In genomic region chr22:41479671-41480396, GRCh38 we compare ENCODE assay signal across 11 cellular contexts. TPM values are rescaled to one million over a fixed set of nuclear protein-coding genes. Genes with fewer than 3 reads are reported as not detected.
DNase-seq lines count a peak whose midpoint lies in the region; ATAC-seq and TF ChIP-seq lines count a peak whose summit lies in the region.
"Had no signal": no experiment of that assay in that cellular context is flagged by ENCODE, and none has a peak within 500 bp of the region (broad histone marks: within the 10 kb centered on the region; RNA-seq: fewer than 3 reads in every experiment).

No MANE protein-coding gene starts in this region.

- no peak overlapping the region for H2AFZ ChIP-seq in SK-N-SH (ENCODE audit: low read depth)

- no peak overlapping the region for H2AK5ac ChIP-seq in mesendoderm (ENCODE audit: low read length)

- H3K36me3 Mint-ChIP-seq in type B pancreatic cell, result no peaks in the 10 kb centered on the region

- H2BK15ac ChIP-seq in mesendoderm (replicated peaks; ENCODE audit: low read depth), result no peak overlapping the region

- no CpG with 5 or more reads among the region's 6 CpGs for WGBS in SK-N-SH (ENCODE audit: low lambda C conversion rate)
- no CpG with 5 or more reads among the region's 6 CpGs for WGBS in mesendoderm (ENCODE audit: extremely low coverage, insufficient coverage, low lambda C conversion rate)

- H3K56ac ChIP-seq in mesendoderm (ENCODE audit: low read length), result no peak overlapping the region

- H3K27me3 ChIP-seq in SK-N-SH (ENCODE audit: insufficient read depth), result no peaks in the 10 kb centered on the region
- no peaks in the 10 kb centered on the region for H3K27me3 ChIP-seq in mesendoderm (ENCODE audit: insufficient read depth, low read length, poor library complexity)

- no peak for TF ChIP-seq RAD21 in SK-N-SH (IDR thresholded peaks at IDR 0.05; ENCODE audit: low read length)

- H3K36me3 ChIP-seq in SK-N-SH (replicated peaks in 1 of 2; ENCODE audit: control insufficient read depth in 1 of 2, insufficient read depth in 2 of 2, low read length in 1 of 2), result no peaks in the 10 kb centered on the region
- H3K36me3 ChIP-seq in mesendoderm (ENCODE audit: control insufficient read depth, insufficient read depth, low read length), result no peaks in the 10 kb centered on the region

- TF ChIP-seq CTCF in SK-N-SH (IDR thresholded peaks at IDR 0.05) (no peak), choroid plexus epithelial cell (conservative IDR thresholded peaks at IDR 0.05; ENCODE audit: low read depth, low read length) (peak; percentile 47), type B pancreatic cell (conservative IDR thresholded peaks at IDR 0.05) (peak; percentile 44)

- peak overlapping the region in 1 of 2 experiments; percentile 20; a peak in 1 of 4 replicates for H3K27ac ChIP-seq in SK-N-SH (ENCODE audit: low read depth in 2 of 2, low read length in 1 of 2)
- no peak overlapping the region for H3K27ac ChIP-seq in mesendoderm (ENCODE audit: low read depth, low read length)

- no peak overlapping the region for H2BK120ac ChIP-seq in mesendoderm (ENCODE audit: low read depth, low read length)

- H3K23ac ChIP-seq in mesendoderm (ENCODE audit: low read length), result no peak overlapping the region

- peaks cover 55% of the 10 kb centered on the region for H3K79me2 ChIP-seq in SK-N-SH (ENCODE audit: insufficient read depth)
- peaks cover 24% of the 10 kb centered on the region for H3K79me2 ChIP-seq in mesendoderm (ENCODE audit: control insufficient read depth, insufficient read depth, low read length)

- DNase-seq in SK-N-SH, result no peak
- DNase-seq in choroid plexus epithelial cell (ENCODE audit: low read depth), result peak; percentile 88
- DNase-seq in mesendoderm, result peak; percentile 70
- DNase-seq in type B pancreatic cell (ENCODE audit: extremely low spot score, unreplicated experiment), result no peak
- DNase-seq in activated CD4-positive, alpha-beta T cell treated with anti-CD3 and anti-CD28 coated beads, Interleukin-2, amount 50 U/mL, for 4 hours, result no peak
- no peak for DNase-seq in NCI-H2107 (lab: John Stamatoyannopoulos, UW)
- DNase-seq: stimulated activated CD4-positive, alpha-beta T cell treated with anti-CD3 and anti-CD28 coated beads, Interleukin-15, amount 100 ng/mL, for 24 hours had no signal

- H3K9me2 ChIP-seq in SK-N-SH, result no peaks in the 10 kb centered on the region

- H3K27ac Mint-ChIP-seq in type B pancreatic cell, result peak overlapping the region; percentile 55

- POLR2A ChIA-PET in SK-N-SH (lab: Yijun Ruan, JAX), result no interaction called here

- 0 out of 2 replicates have a peak overlapping the region, but pooled peaks have one; percentile 7 for H3K4me2 ChIP-seq in SK-N-SH
- no peak overlapping the region for H3K4me2 ChIP-seq in mesendoderm (ENCODE audit: low read length)

- no peaks in the 10 kb centered on the region for H3K9me3 ChIP-seq in SK-N-SH

- H3K27me3 Mint-ChIP-seq in type B pancreatic cell, result no peaks in the 10 kb centered on the region
- H3K27me3 Mint-ChIP-seq: central memory CD8-positive, alpha-beta T cell had no signal

- H3K4me1 ChIP-seq in SK-N-SH (ENCODE audit: control insufficient read depth in 1 of 2, insufficient read depth in 2 of 2, low read depth in 1 of 2, low read length in 1 of 2) (no peaks in the 10 kb centered on the region), mesendoderm (ENCODE audit: control insufficient read depth, low read depth, low read length) (no peaks in the 10 kb centered on the region)

- no peak overlapping the region for H3K4ac ChIP-seq in mesendoderm (ENCODE audit: low read depth, low read length)

- no peak overlapping the region for H2BK5ac ChIP-seq in mesendoderm (ENCODE audit: low read length)

- H3F3A ChIP-seq in SK-N-SH (replicated peaks; ENCODE audit: insufficient read depth), result no peaks in the 10 kb centered on the region

- no peak overlapping the region for H3K18ac ChIP-seq in mesendoderm (ENCODE audit: low read length)

- CTCF ChIA-PET in SK-N-SH (lab: Yijun Ruan, JAX), result no interaction called here

- H3K4me1 Mint-ChIP-seq in type B pancreatic cell (ENCODE audit: unreplicated experiment), result peaks cover 20% of the 10 kb centered on the region

- TF ChIP-seq EP300 in SK-N-SH (IDR thresholded peaks at IDR 0.05; ENCODE audit: borderline replicate concordance in 1 of 2, low read depth in 1 of 2, low read length in 1 of 2), result no peak

- H3K9ac ChIP-seq in SK-N-SH, result no peak overlapping the region
- no peak overlapping the region for H3K9ac ChIP-seq in mesendoderm (ENCODE audit: low read length)

- H4K5ac ChIP-seq in mesendoderm (ENCODE audit: low read length), result no peak overlapping the region

- peaks cover 4% of the 10 kb centered on the region; the same call in 1 of the 2 replicates for H4K20me1 ChIP-seq in SK-N-SH (ENCODE audit: insufficient read depth)

- no peak overlapping the region for H3K4me3 Mint-ChIP-seq in type B pancreatic cell
- H3K4me3 Mint-ChIP-seq: central memory CD8-positive, alpha-beta T cell had no signal

- H3K4me3 ChIP-seq in SK-N-SH (ENCODE audit: low read depth in 2 of 2, low read length in 1 of 2) (no peak overlapping the region), choroid plexus epithelial cell (ENCODE audit: low read depth, low read length) (no peak overlapping the region), mesendoderm (ENCODE audit: low read length) (no peak overlapping the region)

- H4K8ac ChIP-seq in mesendoderm (ENCODE audit: low read depth, low read length), result no peak overlapping the region

- no peaks in the 10 kb centered on the region for H3K9me3 Mint-ChIP-seq in type B pancreatic cell
- H3K9me3 Mint-ChIP-seq: central memory CD8-positive, alpha-beta T cell had no signal

- H3K79me1 ChIP-seq in mesendoderm (ENCODE audit: low read length), result peaks cover 22% of the 10 kb centered on the region

- ATAC-seq in SK-N-SH treated with all-trans-retinoic acid at 6 μM for 48 hours, result no peak
- ATAC-seq in GM21367 (IDR thresholded peaks at IDR 0.05; ENCODE audit: unreplicated experiment), result no peak
- ATAC-seq: Panc1 had no signal

TF ChIP-seq in SK-N-SH, 30 proteins besides CTCF, POLR2A, EP300 and RAD21 (continues in another document):
- TF ChIP-seq SMC3 (IDR thresholded peaks at IDR 0.05; ENCODE audit: low read depth, low read length) (no peak), NFIC (IDR thresholded peaks at IDR 0.05; ENCODE audit: borderline replicate concordance) (no peak), POLR2AphosphoS5 (IDR thresholded peaks at IDR 0.05; ENCODE audit: low read depth, low read length) (no peak), USF1 (IDR thresholded peaks at IDR 0.05; ENCODE audit: borderline replicate concordance, low read depth) (no peak), TAF1 (IDR thresholded peaks at IDR 0.05; ENCODE audit: borderline replicate concordance, low read depth, low read length) (no peak), FOSL2 (IDR thresholded peaks at IDR 0.05; ENCODE audit: borderline replicate concordance, low read depth) (no peak), FOXJ3 (CRISPR knock-in tag; IDR thresholded peaks at IDR 0.05) (no peak), EZH2phosphoT487 (IDR thresholded peaks at IDR 0.05; ENCODE audit: borderline replicate concordance, low read depth) (no peak), JUND (IDR thresholded peaks at IDR 0.05) (no peak)

TF ChIP-seq in SK-N-SH treated with all-trans-retinoic acid at 6 μM for 48 hours, 23 proteins besides CTCF, POLR2A, EP300 and RAD21 (continues in another document):
- TF ChIP-seq ARNTL (CRISPR knock-in tag; IDR thresholded peaks at IDR 0.05; ENCODE audit: borderline replicate concordance, low read depth), result no peak
- TF ChIP-seq SNAI2 (CRISPR knock-in tag; IDR thresholded peaks at IDR 0.05), result no peak
- TF ChIP-seq CSDC2 (CRISPR knock-in tag; IDR thresholded peaks at IDR 0.05), result no peak
- TF ChIP-seq CSRNP3 (CRISPR knock-in tag; IDR thresholded peaks at IDR 0.05), result no peak
- TF ChIP-seq TOX (CRISPR knock-in tag; IDR thresholded peaks at IDR 0.05; ENCODE audit: borderline replicate concordance), result no peak
- TF ChIP-seq ESRRG (CRISPR knock-in tag; IDR thresholded peaks at IDR 0.05), result no peak
- no peak for TF ChIP-seq PPARA (CRISPR knock-in tag; IDR thresholded peaks at IDR 0.05; ENCODE audit: borderline replicate concordance)
- TF ChIP-seq ZNF70 (CRISPR knock-in tag; IDR thresholded peaks at IDR 0.05), result no peak
- TF ChIP-seq OSR1 (CRISPR knock-in tag; IDR thresholded peaks at IDR 0.05), result no peak

RNA-seq across cellular contexts. Expression of gene ACO2, which starts 10.9 kb away (rescaled TPM):
- 21.1 and 47.0 TPM in 2 replicates for polyA plus RNA-seq in SK-N-SH (2012; rRNA removed)
- polyA plus RNA-seq in SK-N-SH (2012; cell fraction: cytosol; rRNA removed), result 22.5 and 35.2 TPM in 2 replicates
- 35.9 and 40.9 TPM in 2 replicates for polyA plus RNA-seq in SK-N-SH (2012; cell fraction: nucleus; rRNA removed)
- 33.3 TPM for polyA plus RNA-seq in mesendoderm (2013, experiment 1 of 2)
- 33.1 TPM for polyA plus RNA-seq in mesendoderm (2013, experiment 2 of 2)
- total RNA-seq in type B pancreatic cell (ENCODE audit: low replicate concordance), result 107 and 142 TPM in 2 replicates

RNA-seq across cellular contexts. Expression of gene PHF5A, which starts 11.3 kb away (rescaled TPM):
- 39.6 and 47.5 TPM in 2 replicates for polyA plus RNA-seq in SK-N-SH (2012; rRNA removed)
- 47.1 and 51.5 TPM in 2 replicates for polyA plus RNA-seq in SK-N-SH (2012; cell fraction: cytosol; rRNA removed)
- polyA plus RNA-seq in SK-N-SH (2012; cell fraction: nucleus; rRNA removed), result 7.8 and 15.5 TPM in 2 replicates
- 112 TPM for polyA plus RNA-seq in mesendoderm (2013, experiment 1 of 2)
- polyA plus RNA-seq in mesendoderm (2013, experiment 2 of 2), result 109 TPM
- 38.2 and 54.8 TPM in 2 replicates for total RNA-seq in type B pancreatic cell (ENCODE audit: low replicate concordance)

RNA-seq across cellular contexts. Expression of gene TOB2, which starts 33.2 kb away (rescaled TPM):
- 6.2 and 8.3 TPM in 2 replicates for polyA plus RNA-seq in SK-N-SH (2012; rRNA removed)
- polyA plus RNA-seq in SK-N-SH (2012; cell fraction: cytosol; rRNA removed), result 5.0 and 7.3 TPM in 2 replicates
- polyA plus RNA-seq in SK-N-SH (2012; cell fraction: nucleus; rRNA removed), result 7.2 and 8.6 TPM in 2 replicates
- polyA plus RNA-seq in mesendoderm (2013, experiment 1 of 2), result 23.7 TPM
- polyA plus RNA-seq in mesendoderm (2013, experiment 2 of 2), result 25.4 TPM
- 47.4 and 54.5 TPM in 2 replicates for total RNA-seq in type B pancreatic cell (ENCODE audit: low replicate concordance)

Comparison
In these comparisons a context has a peak if more than half of its experiments do, and no peak if none do; other contexts are left out.
1. DNase-seq: peak in choroid plexus epithelial cell (single experiment) and mesendoderm (single experiment); none in SK-N-SH (single experiment), type B pancreatic cell (single experiment), activated CD4-positive, alpha-beta T cell treated with anti-CD3 and anti-CD28 coated beads, Interleukin-2, amount 50 U/mL, for 4 hours (0 of 2) and NCI-H2107 (single experiment).